ENCODE assay signal across 8 cellular contexts in the genomic region with DNA sequence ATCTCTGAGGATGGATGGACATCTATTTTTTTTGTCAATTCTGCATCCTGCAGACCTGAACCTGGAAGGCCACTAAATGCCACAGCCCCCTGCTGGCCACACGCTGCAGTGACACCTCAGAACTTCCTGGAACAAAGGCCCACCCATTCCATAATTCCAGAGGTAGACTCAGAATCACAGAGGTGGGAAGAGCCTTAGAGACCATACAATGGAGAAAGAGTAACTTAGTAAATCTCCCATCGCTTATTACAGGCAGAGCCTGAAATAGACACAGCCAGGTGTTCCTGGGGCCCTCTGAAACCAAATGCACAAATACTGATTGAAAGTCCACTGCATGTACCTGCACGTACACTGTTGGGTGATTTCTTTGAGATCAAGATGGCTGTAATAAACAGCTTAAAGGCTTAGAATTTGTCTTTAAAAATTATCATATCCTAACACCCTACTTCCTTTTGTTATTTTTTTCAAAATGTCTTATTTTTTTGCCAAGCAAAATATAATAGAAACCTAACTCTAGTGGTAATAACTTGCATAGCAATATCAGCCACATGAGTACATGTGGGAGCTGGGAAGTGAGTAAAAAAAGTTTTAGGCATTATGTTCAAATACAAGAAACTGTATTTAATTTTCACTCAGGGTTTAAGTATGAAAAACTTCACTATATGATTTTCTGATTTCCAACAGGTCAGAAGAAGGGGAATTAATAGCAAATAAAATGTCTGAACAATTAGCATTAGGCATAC.
A peak's percentile ranks its signal among the peaks of the same experiment; 100 is the strongest.
DNase-seq lines count a peak whose midpoint lies in the region; ATAC-seq and TF ChIP-seq lines count a peak whose summit lies in the region.

No MANE protein-coding gene starts in this region.

- H3K4me3 ChIP-seq in PC-3 (ENCODE audit: low read length) (no peak overlapping the region), heart left ventricle (no peak overlapping the region), spleen (no peak overlapping the region)

- H3K36me3 ChIP-seq in PC-3 (ENCODE audit: low read depth, low read length) = no peaks in the 10 kb centered on the region
- H3K36me3 ChIP-seq in heart left ventricle = no peaks in the 10 kb centered on the region
- H3K36me3 ChIP-seq in spleen = no peaks in the 10 kb centered on the region

- intact Hi-C loops in PC-3 (cut with micrococcal nuclease) = loop anchor here (2.0 kb wide), 1 partner anchor 179 kb away; no protein-coding TSS in a partner anchor
- intact Hi-C loops in heart left ventricle (cut with DNase I) = loop anchor here in 5 of 10 donors (2.0 to 10.0 kb wide), 5 partner anchors 175 to 347 kb away; a partner anchor contains a TSS
- intact Hi-C loops in spleen (cut with DNase I; ENCODE audit: low total_unique reads) = no loop called here

- H2AFZ ChIP-seq in PC-3 (ENCODE audit: low read length) = 0 out of 2 replicates have a peak overlapping the region, but pooled peaks have one; percentile 53

- H3K4me1 ChIP-seq in PC-3 (ENCODE audit: insufficient read depth, low read length) = peaks cover 10% of the 10 kb centered on the region
- H3K4me1 ChIP-seq in heart left ventricle = no peaks in the 10 kb centered on the region
- H3K4me1 ChIP-seq in spleen = no peaks in the 10 kb centered on the region

- H3K9me3 ChIP-seq in PC-3 (ENCODE audit: low read length) = no peaks in the 10 kb centered on the region
- no peaks in the 10 kb centered on the region for H3K9me3 ChIP-seq in heart left ventricle
- no peaks in the 10 kb centered on the region for H3K9me3 ChIP-seq in spleen

- H3F3A ChIP-seq in PC-3 (ENCODE audit: low read length, unreplicated experiment) = no peaks in the 10 kb centered on the region

- no peaks in the 10 kb centered on the region for H3K79me2 ChIP-seq in PC-3 (ENCODE audit: low read length)

- no peaks in the 10 kb centered on the region for H4K20me1 ChIP-seq in PC-3 (ENCODE audit: low read length)

- CTCF ChIA-PET in PC-3 (lab: Charles Lee) = interaction anchor here (0.6 to 0.7 kb wide), 2 partner anchors 118 to 137 kb away, joined by 4 to 5 read pairs; no protein-coding TSS in a partner anchor

- DNase-seq in COR-L47 (lab: John Stamatoyannopoulos, UW) (peak; percentile 10), GM19238 (ENCODE audit: insufficient read length, low spot score) (peak; percentile 29), PC-3 (peak; percentile 72), heart left ventricle (peak; percentile 33 to 71 (median 40)), spleen (no peak), NCI-H2107 (lab: John Stamatoyannopoulos, UW) (no peak)
- peak; percentile 17 for DNase-seq in activated gamma-delta T cell treated with anti-CD3 and anti-CD28 coated beads, Interleukin-2, amount 50 U/mL, for 16 hours (ENCODE audit: low read depth)

- TF ChIP-seq CTCF in PC-3 (conservative IDR thresholded peaks at IDR 0.05; ENCODE audit: low read depth, low read length) = peak; percentile 93
- peak; percentile 71 to 83 (median 77) for TF ChIP-seq CTCF in heart left ventricle (IDR thresholded peaks at IDR 0.05)
- peak; percentile 51 to 82 (median 75) for TF ChIP-seq CTCF in spleen (IDR thresholded peaks at IDR 0.05 in 8 of 11, conservative IDR thresholded peaks at IDR 0.05 in 3 of 11)

- no peaks in the 10 kb centered on the region for H3K27me3 ChIP-seq in PC-3 (ENCODE audit: low read length)
- H3K27me3 ChIP-seq in heart left ventricle = no peaks in the 10 kb centered on the region
- no peaks in the 10 kb centered on the region for H3K27me3 ChIP-seq in spleen (replicated peaks in 1 of 7)

- no peak overlapping the region for H3K9ac ChIP-seq in PC-3 (ENCODE audit: low read length)

- ATAC-seq in HG03196 (IDR thresholded peaks at IDR 0.05; ENCODE audit: unreplicated experiment) = peak; percentile 72
- peak; percentile 89 for ATAC-seq in PC-3
- ATAC-seq in heart left ventricle = peak in 3 of 4 donors; percentile 45 to 71 (median 57)

- H3K27ac ChIP-seq in PC-3 (ENCODE audit: low read length) (no peak overlapping the region), heart left ventricle (no peak overlapping the region), spleen (no peak overlapping the region)

- no peaks in the 10 kb centered on the region for H3K9me2 ChIP-seq in PC-3 (replicated peaks; ENCODE audit: low read length)

- TF ChIP-seq POLR2A in heart left ventricle (IDR thresholded peaks at IDR 0.05) (no peak), spleen (IDR thresholded peaks at IDR 0.05) (no peak)

- POLR2A ChIA-PET in PC-3 (lab: Charles Lee; ENCODE audit: unreplicated experiment) = no interaction called here

- BruUV-seq in PC-3 (replicated peaks; lab: Mats Ljungman, UMichigan) = no TSS peak

- no peak overlapping the region for H3K4me2 ChIP-seq in PC-3 (ENCODE audit: low read length)

- 53 to 60% (median 56%) methylated on average over 3 of the region's 3 CpGs for WGBS in heart left ventricle, 4 donors
- WGBS in spleen, 5 donors = 49 to 63% (median 56%) methylated on average over 3 of the region's 3 CpGs

Comparison
In these comparisons a context has a peak if more than half of its experiments do, and no peak if none do; other contexts are left out.
1. DNase-seq: peak in COR-L47 (single experiment), GM19238 (single experiment), PC-3 (single experiment), activated gamma-delta T cell treated with anti-CD3 and anti-CD28 coated beads, Interleukin-2, amount 50 U/mL, for 16 hours (single experiment) and heart left ventricle (5 of 5); none in spleen (single experiment) and NCI-H2107 (single experiment).
2. Peak in every context shown above with its lines, with median percentiles within 50 percentile points of each other: ATAC-seq and CTCF ChIP-seq.